25 cellular contexts compared by ENCODE assay signal in genomic region chrX:20410540-20410939, GRCh38.
"Had no signal": no experiment of that assay in that cellular context is flagged by ENCODE, and none has a peak within 500 bp of the region (broad histone marks: within the 10 kb centered on the region; RNA-seq: fewer than 3 reads in every experiment).

No MANE protein-coding gene starts in this region.

- H3K27me3 Mint-ChIP-seq: naive B cell had no signal

- DNase-seq: dermis blood vessel endothelial cell; dorsolateral prefrontal cortex; effector CD4-positive, alpha-beta T cell; effector memory CD4-positive, alpha-beta T cell; endodermal cell; erythroblast; esophagus squamous epithelium; foreskin fibroblast; foreskin melanocyte; gastrocnemius medialis; glutamatergic neuron; head of caudate nucleus; heart right ventricle; hippocampal formation; left cardiac atrium; left lung; left ventricle myocardium superior; lower lobe of right lung; mesenchymal stem cell; mucosa of descending colon; naive B cell had no signal

- H3K27ac Mint-ChIP-seq: endodermal cell, mesothelial cell of epicardium, naive B cell had no signal

- H3K4me3 ChIP-seq: coronary artery, dorsolateral prefrontal cortex, esophagus squamous epithelium, gastrocnemius medialis, heart right ventricle, left lung, lower lobe of right lung, mucosa of descending colon had no signal

- ATAC-seq: esophagus mucosa, gastrocnemius medialis, heart right ventricle, left cardiac atrium, left lung, left ventricle myocardium superior, lower lobe of right lung, mucosa of descending colon had no signal

- H3K27ac ChIP-seq: coronary artery, dorsolateral prefrontal cortex, epithelial cell of prostate, esophagus squamous epithelium, gastrocnemius medialis, heart right ventricle, left lung, lower lobe of right lung had no signal

- H3K36me3 ChIP-seq: esophagus squamous epithelium, gastrocnemius medialis, heart right ventricle, left lung, lower lobe of right lung had no signal

- H3K36me3 Mint-ChIP-seq: mesothelial cell of epicardium, naive B cell had no signal

- H3K27me3 ChIP-seq: esophagus squamous epithelium, gastrocnemius medialis, heart right ventricle, left lung had no signal

- H3K4me3 Mint-ChIP-seq: endodermal cell, mesothelial cell of epicardium, naive B cell had no signal

- H3K4me1 ChIP-seq: esophagus squamous epithelium, gastrocnemius medialis, lower lobe of right lung had no signal

- H3K9me3 ChIP-seq: esophagus squamous epithelium, gastrocnemius medialis, left lung, lower lobe of right lung, mucosa of descending colon had no signal

- H3K4me1 Mint-ChIP-seq: mesothelial cell of epicardium had no signal
